Comparison of ENCODE assay signal across 10 cellular contexts in the genomic region with DNA sequence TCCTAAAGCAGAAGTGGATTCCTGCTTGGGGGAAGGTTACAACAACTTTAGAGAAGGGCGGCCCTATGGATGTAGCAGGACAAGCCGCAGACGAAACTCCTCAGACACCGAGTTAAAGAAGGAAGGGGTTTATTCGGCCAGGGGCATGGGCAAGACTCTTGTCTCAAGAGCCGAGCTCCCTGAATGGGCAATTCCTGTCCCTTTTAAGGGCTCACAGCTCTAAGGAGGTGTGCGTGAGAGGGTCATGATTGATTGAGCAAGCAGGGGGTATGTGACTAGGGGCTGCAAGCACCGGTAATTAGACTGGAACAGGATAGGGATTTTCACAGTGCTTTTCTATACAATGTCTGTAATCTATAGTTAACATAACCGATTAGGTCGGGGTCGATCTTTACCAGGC. TPM values are rescaled to one million over a fixed set of nuclear protein-coding genes. Genes with fewer than 3 reads are reported as not detected.
DNase-seq lines count a peak whose midpoint lies in the region; ATAC-seq and TF ChIP-seq lines count a peak whose summit lies in the region.
"Had no signal": no experiment of that assay in that cellular context is flagged by ENCODE, and none has a peak within 500 bp of the region (broad histone marks: within the 10 kb centered on the region; RNA-seq: fewer than 3 reads in every experiment).

No MANE protein-coding gene starts in this region.

- H4K20me1 ChIP-seq in KMS-11 (ENCODE audit: insufficient read depth), result no peaks in the 10 kb centered on the region

- H3K4me3 ChIP-seq in ACC112 (ENCODE audit: low read depth, low read length) (peak overlapping the region; percentile 97), KMS-11 (IDR thresholded peaks at IDR 0.05; ENCODE audit: insufficient read depth, low read depth, low read length) (no peak overlapping the region)

- H3K27ac Mint-ChIP-seq in naive thymus-derived CD8-positive, alpha-beta T cell, result peak overlapping the region in 5 of 10 donors; percentile 53 to 97 (median 74)

- H3K79me2 ChIP-seq in ACC112 (ENCODE audit: control insufficient read depth, insufficient read depth, low read length, unreplicated experiment) (peaks cover 16% of the 10 kb centered on the region), KMS-11 (ENCODE audit: insufficient read depth, low read depth) (peaks cover 18% of the 10 kb centered on the region)

- no peak for TF ChIP-seq CTCF in KMS-11 (conservative IDR thresholded peaks at IDR 0.05; ENCODE audit: low read depth, low read length)

- no peaks in the 10 kb centered on the region for H3K27me3 ChIP-seq in ACC112 (ENCODE audit: insufficient read depth, low read length)
- no peaks in the 10 kb centered on the region for H3K27me3 ChIP-seq in KMS-11 (ENCODE audit: insufficient read depth, low read depth)

- peak overlapping the region; percentile 5 for H2AFZ ChIP-seq in ACC112 (ENCODE audit: low read length, unreplicated experiment)
- peak overlapping the region; percentile 71; the same call in 1 of the 2 replicates for H2AFZ ChIP-seq in KMS-11 (ENCODE audit: low read depth)

- peak overlapping the region; percentile 8; the same call in 1 of the 2 replicates for H3K27ac ChIP-seq in ACC112 (ENCODE audit: low read depth, low read length)
- no peak overlapping the region for H3K27ac ChIP-seq in KMS-11

- H3K36me3 Mint-ChIP-seq in naive thymus-derived CD8-positive, alpha-beta T cell, result peaks cover 0 to 23% (median 8%) of the 10 kb centered on the region in 3 donors

- H3K36me3 ChIP-seq in ACC112 (ENCODE audit: insufficient read depth, low read length), result peaks cover 8% of the 10 kb centered on the region
- no peaks in the 10 kb centered on the region for H3K36me3 ChIP-seq in KMS-11 (ENCODE audit: insufficient read depth)

- no peak for ATAC-seq in naive thymus-derived CD8-positive, alpha-beta T cell
- ATAC-seq in GM21737 (IDR thresholded peaks at IDR 0.05; ENCODE audit: unreplicated experiment), result no peak

- H3K9ac ChIP-seq in KMS-11, result no peak overlapping the region

- POLR2A ChIA-PET in naive thymus-derived CD8-positive, alpha-beta T cell (lab: Charles Lee), result interaction anchor here (1.2 to 3.1 kb wide), 4 partner anchors 10 to 128 kb away, joined by 5 to 16 read pairs (median 10); partner anchors contain the start of genes HTD2, KCTD6 and RPP14

- no peaks in the 10 kb centered on the region for H3K9me3 Mint-ChIP-seq in naive thymus-derived CD8-positive, alpha-beta T cell

- H3K4me1 ChIP-seq in ACC112 (ENCODE audit: control insufficient read depth, insufficient read depth, low read length, unreplicated experiment), result peaks cover 13% of the 10 kb centered on the region
- H3K4me1 ChIP-seq in KMS-11 (ENCODE audit: low read depth, poor library complexity, severe bottlenecking), result peaks cover 39% of the 10 kb centered on the region

- H3K4me1 Mint-ChIP-seq in naive thymus-derived CD8-positive, alpha-beta T cell, result peaks cover 19 to 33% (median 30%) of the 10 kb centered on the region in 4 donors

- H3K4me2 ChIP-seq in KMS-11, result peak overlapping the region; percentile 73

- DNase-seq in cerebellar cortex (ENCODE audit: low spot score) (peak; percentile 74), DMS114 treated with DMSO at 0.1 percent for 48 hours (lab: John Stamatoyannopoulos, UW; ENCODE audit: unreplicated experiment) (no peak), T-helper 1 cell (no peak), NCI-H1436 (lab: John Stamatoyannopoulos, UW) (no peak)
- no peak for DNase-seq in naive thymus-derived CD8-positive, alpha-beta T cell
- DNase-seq: NCI-H2029 treated with DMSO at 0.1 percent for 48 hours, T1000 had no signal

- no peaks in the 10 kb centered on the region for H3K27me3 Mint-ChIP-seq in naive thymus-derived CD8-positive, alpha-beta T cell

- peak overlapping the region; percentile 7 to 95 (median 92) for H3K4me3 Mint-ChIP-seq in naive thymus-derived CD8-positive, alpha-beta T cell

RNA-seq across cellular contexts. Expression of gene PDHB, which starts 0.9 kb away (rescaled TPM):
- total RNA-seq in naive thymus-derived CD8-positive, alpha-beta T cell, result 10 to 100 TPM; 60.2 to 66.4 TPM
- polyA plus RNA-seq in naive thymus-derived CD8-positive, alpha-beta T cell, result 100 to 1,000 TPM in 1 of 3 donors, 10 to 100 TPM in 2; 92.2 to 120 (median 95.3) TPM

RNA-seq across cellular contexts. Expression of gene KCTD6, which starts 57.4 kb away (rescaled TPM):
- 10 to 100 TPM in 1 of 2 experiments, 1 to 10 TPM in 1; 9.8 to 10.3 TPM for total RNA-seq in naive thymus-derived CD8-positive, alpha-beta T cell
- 1 to 10 TPM; 5.5 to 8.8 (median 8.4) TPM for polyA plus RNA-seq in naive thymus-derived CD8-positive, alpha-beta T cell
